In the genomic region with DNA sequence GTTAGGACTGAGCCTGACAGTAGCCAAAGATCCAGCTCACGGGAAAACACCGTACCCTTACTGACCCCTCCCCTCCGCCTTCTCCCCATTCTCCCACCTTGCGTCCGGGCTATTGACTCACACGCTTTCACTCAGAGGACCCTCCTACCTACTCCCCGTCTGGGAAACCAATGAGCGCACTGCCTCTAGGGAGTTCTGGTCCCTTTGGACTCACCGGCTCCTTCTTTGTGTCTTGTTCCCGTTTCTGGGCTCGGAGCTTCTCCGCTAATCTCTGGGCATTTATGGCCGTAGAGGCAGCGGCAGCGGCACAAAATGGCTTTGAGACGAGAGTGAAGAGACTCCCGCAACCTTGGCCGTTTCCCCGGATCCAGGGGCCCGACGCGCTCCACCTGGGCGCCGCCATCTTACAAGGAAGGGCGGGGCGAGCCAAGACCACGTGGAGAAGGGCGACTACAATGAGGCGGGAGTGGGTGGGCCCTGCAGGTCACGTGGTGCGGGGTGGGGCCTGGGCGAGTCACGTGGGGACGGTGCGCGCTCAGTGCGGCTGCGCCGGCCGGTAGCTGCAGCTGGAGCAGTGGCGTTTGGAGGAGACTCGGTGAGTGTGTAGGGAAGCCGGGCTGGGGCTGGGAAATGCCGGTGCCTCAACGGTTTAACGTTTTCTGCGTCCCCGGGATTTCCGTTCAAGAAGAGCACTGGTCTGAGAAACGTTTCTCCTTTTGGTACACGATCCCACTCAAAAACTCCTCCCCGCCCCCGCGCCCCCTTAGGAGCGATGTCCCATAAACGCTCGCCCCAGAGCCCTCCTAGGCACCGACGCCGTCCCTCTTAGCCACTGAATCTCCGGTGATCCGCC, we compare ENCODE assay signal across 8 cellular contexts.
DNase-seq lines count a peak whose midpoint lies in the region; ATAC-seq and TF ChIP-seq lines count a peak whose summit lies in the region.

A gene (plus strand): TSS at position 547 of the 853 bp plus-strand sequence. CDS start 23,220 bp downstream, outside the sequence.
A gene with protein sequence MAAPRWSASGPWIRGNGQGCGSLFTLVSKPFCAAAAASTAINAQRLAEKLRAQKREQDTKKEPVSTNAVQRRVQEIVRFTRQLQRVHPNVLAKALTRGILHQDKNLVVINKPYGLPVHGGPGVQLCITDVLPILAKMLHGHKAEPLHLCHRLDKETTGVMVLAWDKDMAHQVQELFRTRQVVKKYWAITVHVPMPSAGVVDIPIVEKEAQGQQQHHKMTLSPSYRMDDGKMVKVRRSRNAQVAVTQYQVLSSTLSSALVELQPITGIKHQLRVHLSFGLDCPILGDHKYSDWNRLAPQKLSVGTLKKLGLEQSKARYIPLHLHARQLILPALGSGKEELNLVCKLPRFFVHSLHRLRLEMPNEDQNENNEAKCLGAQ (minus strand): TSS at position 415 of the 853 bp plus-strand sequence. CDS start 12 bp downstream, at position 403.

- no peaks in the 10 kb centered on the region for H3K27me3 Mint-ChIP-seq in central memory CD8-positive, alpha-beta T cell

- DNase-seq in AML-193 (lab: John Stamatoyannopoulos, UW) (peak; percentile 87 to 88), NCI-H446 treated with DMSO at 0.1 percent for 48 hours (lab: John Stamatoyannopoulos, UW) (peak; percentile 94), islet precursor cell (peak; percentile 99)
- peak; percentile 98 to 100 for DNase-seq in central memory CD8-positive, alpha-beta T cell (ENCODE audit: low spot score in 2 of 2)
- DNase-seq in stimulated activated CD4-positive, alpha-beta T cell treated with anti-CD3 and anti-CD28 coated beads, Interleukin-12 subunit alpha, Interleukin-12 subunit beta, amount 100 ng/mL, for 48 hours (ENCODE audit: low read depth in 2 of 3, low spot score in 1 of 3) = peak; percentile 98 to 99 (median 99)

- H3K36me3 Mint-ChIP-seq in central memory CD8-positive, alpha-beta T cell (ENCODE audit: insufficient read depth) = peaks cover 27% of the 10 kb centered on the region

- H3K4me3 Mint-ChIP-seq in central memory CD8-positive, alpha-beta T cell = peak within 1 kb of the TSS; percentile 93

- peak; percentile 82 for ATAC-seq in HG03378 (IDR thresholded peaks at IDR 0.05; ENCODE audit: unreplicated experiment)
- peak; percentile 89 to 93 for ATAC-seq in activated CD4-positive, CD25-positive, alpha-beta regulatory T cell treated with anti-CD3 and anti-CD28 coated beads, Interleukin-2, amount 50 U/mL, for 24 hours
- peak; percentile 97 for ATAC-seq in central memory CD8-positive, alpha-beta T cell (replicated peaks; ENCODE audit: extremely low read depth, poor library complexity, severe bottlenecking)

- peak; percentile 95 for TF ChIP-seq POLR2A in GM19099 (IDR thresholded peaks at IDR 0.05; ENCODE audit: extremely low read depth, insufficient read length, low read depth)

- no peaks in the 10 kb centered on the region for H3K9me3 Mint-ChIP-seq in central memory CD8-positive, alpha-beta T cell

- peaks cover 40% of the 10 kb centered on the region for H3K4me1 Mint-ChIP-seq in central memory CD8-positive, alpha-beta T cell

- peak within 1 kb of the TSS; percentile 94 for H3K27ac Mint-ChIP-seq in central memory CD8-positive, alpha-beta T cell (ENCODE audit: low read depth)

Comparison
In these comparisons a context has a peak if more than half of its experiments do, and no peak if none do; other contexts are left out.
1. Peak in every context shown above with its lines: DNase-seq and ATAC-seq.